Comparison of ENCODE assay signal across 8 cellular contexts in the genomic region with DNA sequence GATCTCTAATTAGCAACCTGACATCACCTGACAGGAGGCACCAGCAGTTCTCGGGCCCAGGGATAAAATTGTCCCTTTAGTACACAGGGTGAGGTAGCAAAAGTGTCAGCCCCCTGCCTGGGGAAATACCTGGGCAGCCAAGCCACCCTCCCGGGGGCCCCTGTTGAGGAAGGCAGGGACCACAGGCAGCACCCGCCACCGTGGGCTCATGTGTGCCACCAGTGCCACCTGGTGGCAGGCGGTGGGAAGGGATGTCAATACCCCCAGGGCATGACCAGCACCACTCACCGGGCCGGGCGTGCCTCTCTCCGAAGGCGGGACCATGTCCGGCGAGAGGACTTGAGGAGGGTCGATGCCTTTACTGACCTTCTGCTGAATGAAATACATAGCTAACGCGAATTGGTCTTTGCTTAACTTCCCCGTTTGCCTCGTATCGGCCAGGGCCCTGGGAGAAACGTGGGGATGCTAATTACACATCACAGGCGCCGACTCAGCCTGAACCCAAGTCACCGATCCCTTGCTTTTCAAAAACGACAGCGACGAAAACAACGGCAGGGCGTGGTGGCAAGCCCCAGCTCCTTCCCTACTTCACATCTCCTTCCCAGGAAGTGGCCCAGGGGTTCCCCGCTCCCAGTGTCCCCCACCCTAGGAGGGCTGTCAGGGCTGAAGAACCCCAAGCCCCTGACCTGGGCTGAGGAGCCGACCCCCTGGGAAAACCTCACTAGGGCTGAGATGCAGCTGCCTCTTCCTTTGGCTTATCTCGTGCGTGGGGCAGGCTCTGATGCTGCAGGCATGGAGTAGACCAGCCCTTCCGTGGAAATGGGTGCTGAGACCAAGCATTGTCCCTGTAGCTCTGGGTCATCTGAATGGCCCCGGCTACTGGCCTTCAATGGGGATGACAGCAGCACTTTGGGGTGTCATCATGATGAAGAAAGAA. TPM values are rescaled to one million over a fixed set of nuclear protein-coding genes. Genes with fewer than 3 reads are reported as not detected.
DNase-seq lines count a peak whose midpoint lies in the region; ATAC-seq and TF ChIP-seq lines count a peak whose summit lies in the region.

No MANE protein-coding gene starts in this region.

- H3K27ac ChIP-seq in coronary artery (peak overlapping the region in 1 of 2 donors; percentile 37), lung (ENCODE audit: low read depth in 1 of 2, low read length in 1 of 2) (no peak overlapping the region)

- peak; percentile 57 for DNase-seq in NCI-H2227 (lab: John Stamatoyannopoulos, UW; ENCODE audit: unreplicated experiment)
- DNase-seq in NCI-H2227 treated with DMSO at 0.1 percent for 48 hours (lab: John Stamatoyannopoulos, UW) = no peak
- DNase-seq in MV-4-11 (lab: John Stamatoyannopoulos, UW) = peak; percentile 39
- DNase-seq in activated CD4-positive, alpha-beta T cell treated with anti-CD3 and anti-CD28 coated beads, Interleukin-2, amount 50 U/mL, for 24 hours (ENCODE audit: low read depth in 1 of 2, low spot score in 1 of 2) = peak; percentile 40 to 47
- DNase-seq in coronary artery (ENCODE audit: low spot score) = peak; percentile 82
- peak; percentile 67 for DNase-seq in lung (ENCODE audit: low spot score)
- DNase-seq in stimulated activated CD8-positive, alpha-beta memory T cell treated with anti-CD3 and anti-CD28 coated beads, Interleukin-15, amount 100 ng/mL, for 48 hours (ENCODE audit: low read depth in 2 of 2) = peak; percentile 34 to 38
- DNase-seq in GOT3 (lab: John Stamatoyannopoulos, UW) = no peak

- H3K4me1 ChIP-seq in lung (ENCODE audit: control insufficient read depth in 2 of 2, insufficient read depth in 2 of 2, low read length in 2 of 2) = peaks cover 0 to 2% of the 10 kb centered on the region in 2 donors

- H3K9me3 ChIP-seq in lung (ENCODE audit: control insufficient read depth in 2 of 2, insufficient read depth in 1 of 2, low read length in 1 of 2) = no peaks in the 10 kb centered on the region

- H3K4me3 ChIP-seq in coronary artery (no peak overlapping the region), lung (no peak overlapping the region)

- peaks cover 19 to 58% of the 10 kb centered on the region in 2 donors for H3K36me3 ChIP-seq in lung (ENCODE audit: control insufficient read depth in 2 of 2, insufficient read depth in 2 of 2, low read length in 2 of 2)

- no peaks in the 10 kb centered on the region for H3K27me3 ChIP-seq in lung (ENCODE audit: control insufficient read depth, insufficient read depth)

- TF ChIP-seq CTCF in coronary artery (IDR thresholded peaks at IDR 0.05) = peak; percentile 74
- TF ChIP-seq CTCF in lung (IDR thresholded peaks at IDR 0.05; ENCODE audit: control extremely low read depth, extremely low read depth) = peak; percentile 76

- WGBS in lung, 2 donors = 58 to 59% methylated on average over 33 of the region's 33 CpGs

- peak; percentile 62 for ATAC-seq in lung (ENCODE audit: insufficient read depth, low FRiP score)

RNA-seq across cellular contexts. Expression of a gene that starts 53.8 kb away (rescaled TPM):
- 10 to 100 TPM; 31.7 to 47.0 TPM for total RNA-seq in lung
- 10 to 100 TPM; 18.7 to 20.1 TPM for polyA plus RNA-seq in lung

Comparison
In these comparisons a context has a peak if more than half of its experiments do, and no peak if none do; other contexts are left out.
1. DNase-seq: peak in NCI-H2227 (single experiment), MV-4-11 (single experiment), activated CD4-positive, alpha-beta T cell treated with anti-CD3 and anti-CD28 coated beads, Interleukin-2, amount 50 U/mL, for 24 hours (2 of 2), coronary artery (single experiment), lung (single experiment) and stimulated activated CD8-positive, alpha-beta memory T cell treated with anti-CD3 and anti-CD28 coated beads, Interleukin-15, amount 100 ng/mL, for 48 hours (2 of 2); none in NCI-H2227 treated with DMSO at 0.1 percent for 48 hours (single experiment) and GOT3 (single experiment).